Comparison of ENCODE assay signal across 23 cellular contexts in the genomic region with DNA sequence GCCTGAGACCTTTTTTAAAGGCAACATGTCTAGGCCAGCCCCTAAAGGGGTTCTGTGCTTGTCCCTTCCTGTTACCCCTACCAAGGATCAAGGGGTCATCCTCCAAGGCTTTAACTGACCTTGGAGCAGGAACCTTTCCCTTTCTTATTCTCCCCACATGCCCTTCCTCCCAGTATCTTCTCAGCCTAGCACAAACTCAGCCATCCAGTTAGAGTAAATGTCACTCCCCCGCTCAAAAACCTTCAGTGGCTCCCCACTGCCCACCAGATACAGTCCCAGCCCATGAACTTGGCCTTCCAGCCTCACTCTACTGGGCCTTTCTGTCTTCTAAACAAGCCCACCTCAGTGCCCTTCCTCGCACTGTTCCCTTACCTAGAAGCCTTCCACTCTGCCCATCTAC. TPM values are rescaled to one million over a fixed set of nuclear protein-coding genes. Genes with fewer than 3 reads are reported as not detected.
"Had no signal": no experiment of that assay in that cellular context is flagged by ENCODE, and none has a peak within 500 bp of the region (broad histone marks: within the 10 kb centered on the region; RNA-seq: fewer than 3 reads in every experiment).

No MANE protein-coding gene starts in this region.

- H3K9me3 ChIP-seq: SJCRH30 had no signal

- H3K27ac ChIP-seq: SJCRH30, SK-N-MC, WERI-Rb-1 had no signal

- H3K4me3 Mint-ChIP-seq: activated CD4-positive, alpha-beta T cell treated with anti-CD3 and anti-CD28 coated beads for 36 hours; activated CD4-positive, alpha-beta T cell treated with anti-CD3 and anti-CD28 coated beads, Interleukin-2, amount 10 ng/mL, durations not matched to agents 7 days and 5 days; activated CD8-positive, alpha-beta T cell treated with anti-CD3 and anti-CD28 coated beads, Interleukin-2, amount 10 ng/mL, durations not matched to agents 7 days and 5 days; activated naive CD4-positive, alpha-beta T cell treated with anti-CD3 and anti-CD28 coated beads for 36 hours; activated naive CD8-positive, alpha-beta T cell; activated naive CD8-positive, alpha-beta T cell treated with anti-CD3 and anti-CD28 coated beads, Interleukin-2, amount 50 U/mL, for 24 hours; activated T-cell treated with anti-CD3 and anti-CD28 coated beads, Interleukin-2, amount 50 U/mL, for 24 hours had no signal

- DNase-seq: activated CD4-positive, alpha-beta T cell treated with anti-CD3 and anti-CD28 coated beads for 36 hours; activated CD4-positive, alpha-beta T cell treated with anti-CD3 and anti-CD28 coated beads, Interleukin-2, amount 10 ng/mL, durations not matched to agents 7 days and 5 days; activated CD4-positive, alpha-beta T cell treated with anti-CD3 and anti-CD28 coated beads, Interleukin-2, amount 50 U/mL, for 48 hours; activated CD8-positive, alpha-beta T cell treated with anti-CD3 and anti-CD28 coated beads, Interleukin-2, amount 10 ng/mL, durations not matched to agents 7 days and 5 days; activated gamma-delta T cell; activated naive CD4-positive, alpha-beta T cell treated with anti-CD3 and anti-CD28 coated beads for 36 hours; activated naive CD8-positive, alpha-beta T cell treated with anti-CD3 and anti-CD28 coated beads, Interleukin-2, amount 50 U/mL, for 24 hours; activated T-cell treated with anti-CD3 and anti-CD28 coated beads, Interleukin-2, amount 50 U/mL, for 24 hours; central memory CD4-positive, alpha-beta T cell; NCI-H1694; NCI-H1930; NCI-H2081 treated with DMSO at 0.1 percent for 48 hours; T1000 had no signal

- H3K36me3 ChIP-seq: SJCRH30, WERI-Rb-1 had no signal

- H3K27ac Mint-ChIP-seq: activated CD4-positive, alpha-beta T cell treated with anti-CD3 and anti-CD28 coated beads for 36 hours; activated CD4-positive, alpha-beta T cell treated with anti-CD3 and anti-CD28 coated beads, Interleukin-2, amount 10 ng/mL, durations not matched to agents 7 days and 5 days; activated CD8-positive, alpha-beta T cell treated with anti-CD3 and anti-CD28 coated beads, Interleukin-2, amount 10 ng/mL, durations not matched to agents 7 days and 5 days; activated naive CD4-positive, alpha-beta T cell treated with anti-CD3 and anti-CD28 coated beads for 36 hours; activated naive CD8-positive, alpha-beta T cell; activated naive CD8-positive, alpha-beta T cell treated with anti-CD3 and anti-CD28 coated beads, Interleukin-2, amount 50 U/mL, for 24 hours; activated T-cell treated with anti-CD3 and anti-CD28 coated beads, Interleukin-2, amount 50 U/mL, for 24 hours; activated T-helper 2 cell treated with anti-CD3 and anti-CD28 coated beads, Interferon-gamma antibody, Interleukin-2, Interleukin-4, amounts not matched to agents 10 μg/mL and 5 μg/mL and 100 μg/mL, durations not matched to agents 14 hours and 24 hours and 36 hours had no signal

- H3K36me3 Mint-ChIP-seq: activated naive CD8-positive, alpha-beta T cell; brain had no signal

- H3K27me3 Mint-ChIP-seq: activated CD4-positive, alpha-beta T cell treated with anti-CD3 and anti-CD28 coated beads, Interleukin-2, amount 10 ng/mL, durations not matched to agents 7 days and 5 days had no signal

- H3K4me3 ChIP-seq: SJCRH30, SK-N-MC had no signal

- H3K4me1 Mint-ChIP-seq: activated CD4-positive, alpha-beta T cell treated with anti-CD3 and anti-CD28 coated beads for 36 hours; activated CD4-positive, alpha-beta T cell treated with anti-CD3 and anti-CD28 coated beads, Interleukin-2, amount 10 ng/mL, durations not matched to agents 7 days and 5 days; activated naive CD8-positive, alpha-beta T cell treated with anti-CD3 and anti-CD28 coated beads, Interleukin-2, amount 50 U/mL, for 24 hours had no signal

- H3K9me3 Mint-ChIP-seq: activated CD4-positive, alpha-beta T cell treated with anti-CD3 and anti-CD28 coated beads, Interleukin-2, amount 10 ng/mL, durations not matched to agents 7 days and 5 days; activated naive CD4-positive, alpha-beta T cell treated with anti-CD3 and anti-CD28 coated beads for 36 hours; activated naive CD8-positive, alpha-beta T cell treated with anti-CD3 and anti-CD28 coated beads, Interleukin-2, amount 50 U/mL, for 24 hours; activated T-cell treated with anti-CD3 and anti-CD28 coated beads, Interleukin-2, amount 50 U/mL, for 24 hours; activated T-helper 2 cell treated with anti-CD3 and anti-CD28 coated beads, Interferon-gamma antibody, Interleukin-2, Interleukin-4, amounts not matched to agents 10 μg/mL and 5 μg/mL and 100 μg/mL, durations not matched to agents 14 hours and 24 hours and 36 hours had no signal

RNA-seq across cellular contexts. Expression of a gene that starts 8.8 kb away (rescaled TPM):
- total RNA-seq: activated CD4-positive, alpha-beta T cell treated with anti-CD3 and anti-CD28 coated beads for 36 hours; activated CD4-positive, alpha-beta T cell treated with anti-CD3 and anti-CD28 coated beads, Interleukin-2, amount 10 ng/mL, durations not matched to agents 7 days and 5 days; activated CD8-positive, alpha-beta T cell treated with anti-CD3 and anti-CD28 coated beads, Interleukin-2, amount 10 ng/mL, durations not matched to agents 7 days and 5 days; activated naive CD4-positive, alpha-beta T cell treated with anti-CD3 and anti-CD28 coated beads for 36 hours; activated T-helper 2 cell treated with anti-CD3 and anti-CD28 coated beads, Interferon-gamma antibody, Interleukin-2, Interleukin-4, amounts not matched to agents 10 μg/mL and 5 μg/mL and 100 μg/mL, durations not matched to agents 14 hours and 24 hours and 36 hours; MCF 10A; RPMI7951; SJCRH30; T-helper 1 cell treated with Interleukin-12 subunit alpha and Interleukin-12 subunit beta and Interleukin-4 antibody, amounts not matched to agents 30 ng/mL and 1 ng/mL, for 36 hours; T-helper 2 cell treated with Interferon-gamma antibody and Interleukin-4, amounts not matched to agents 100 ng/mL and 5 ng/mL, for 36 hours had no signal

RNA-seq across cellular contexts. Expression of a gene that starts 18.4 kb away (rescaled TPM):
- total RNA-seq: activated CD4-positive, alpha-beta T cell treated with anti-CD3 and anti-CD28 coated beads for 36 hours; activated CD4-positive, alpha-beta T cell treated with anti-CD3 and anti-CD28 coated beads, Interleukin-2, amount 10 ng/mL, durations not matched to agents 7 days and 5 days; activated CD8-positive, alpha-beta T cell treated with anti-CD3 and anti-CD28 coated beads, Interleukin-2, amount 10 ng/mL, durations not matched to agents 7 days and 5 days; activated naive CD4-positive, alpha-beta T cell treated with anti-CD3 and anti-CD28 coated beads for 36 hours; activated T-helper 2 cell treated with anti-CD3 and anti-CD28 coated beads, Interferon-gamma antibody, Interleukin-2, Interleukin-4, amounts not matched to agents 10 μg/mL and 5 μg/mL and 100 μg/mL, durations not matched to agents 14 hours and 24 hours and 36 hours; MCF 10A; RPMI7951; SJCRH30; T-helper 1 cell treated with Interleukin-12 subunit alpha and Interleukin-12 subunit beta and Interleukin-4 antibody, amounts not matched to agents 30 ng/mL and 1 ng/mL, for 36 hours; T-helper 2 cell treated with Interferon-gamma antibody and Interleukin-4, amounts not matched to agents 100 ng/mL and 5 ng/mL, for 36 hours had no signal

RNA-seq across cellular contexts. Expression of a gene that starts 25.5 kb away (rescaled TPM):
- total RNA-seq: activated CD4-positive, alpha-beta T cell treated with anti-CD3 and anti-CD28 coated beads for 36 hours; activated CD4-positive, alpha-beta T cell treated with anti-CD3 and anti-CD28 coated beads, Interleukin-2, amount 10 ng/mL, durations not matched to agents 7 days and 5 days; activated CD8-positive, alpha-beta T cell treated with anti-CD3 and anti-CD28 coated beads, Interleukin-2, amount 10 ng/mL, durations not matched to agents 7 days and 5 days; activated naive CD4-positive, alpha-beta T cell treated with anti-CD3 and anti-CD28 coated beads for 36 hours; activated T-helper 2 cell treated with anti-CD3 and anti-CD28 coated beads, Interferon-gamma antibody, Interleukin-2, Interleukin-4, amounts not matched to agents 10 μg/mL and 5 μg/mL and 100 μg/mL, durations not matched to agents 14 hours and 24 hours and 36 hours; MCF 10A; RPMI7951; T-helper 1 cell treated with Interleukin-12 subunit alpha and Interleukin-12 subunit beta and Interleukin-4 antibody, amounts not matched to agents 30 ng/mL and 1 ng/mL, for 36 hours; T-helper 2 cell treated with Interferon-gamma antibody and Interleukin-4, amounts not matched to agents 100 ng/mL and 5 ng/mL, for 36 hours had no signal

RNA-seq across cellular contexts. Expression of a gene that starts 48.8 kb away (rescaled TPM):
- total RNA-seq: activated CD4-positive, alpha-beta T cell treated with anti-CD3 and anti-CD28 coated beads for 36 hours; activated CD8-positive, alpha-beta T cell treated with anti-CD3 and anti-CD28 coated beads, Interleukin-2, amount 10 ng/mL, durations not matched to agents 7 days and 5 days; activated naive CD4-positive, alpha-beta T cell treated with anti-CD3 and anti-CD28 coated beads for 36 hours; activated T-helper 2 cell treated with anti-CD3 and anti-CD28 coated beads, Interferon-gamma antibody, Interleukin-2, Interleukin-4, amounts not matched to agents 10 μg/mL and 5 μg/mL and 100 μg/mL, durations not matched to agents 14 hours and 24 hours and 36 hours; T-helper 1 cell treated with Interleukin-12 subunit alpha and Interleukin-12 subunit beta and Interleukin-4 antibody, amounts not matched to agents 30 ng/mL and 1 ng/mL, for 36 hours; T-helper 2 cell treated with Interferon-gamma antibody and Interleukin-4, amounts not matched to agents 100 ng/mL and 5 ng/mL, for 36 hours had no signal
